ENCODE assay signal across 21 cellular contexts in the genomic region with DNA sequence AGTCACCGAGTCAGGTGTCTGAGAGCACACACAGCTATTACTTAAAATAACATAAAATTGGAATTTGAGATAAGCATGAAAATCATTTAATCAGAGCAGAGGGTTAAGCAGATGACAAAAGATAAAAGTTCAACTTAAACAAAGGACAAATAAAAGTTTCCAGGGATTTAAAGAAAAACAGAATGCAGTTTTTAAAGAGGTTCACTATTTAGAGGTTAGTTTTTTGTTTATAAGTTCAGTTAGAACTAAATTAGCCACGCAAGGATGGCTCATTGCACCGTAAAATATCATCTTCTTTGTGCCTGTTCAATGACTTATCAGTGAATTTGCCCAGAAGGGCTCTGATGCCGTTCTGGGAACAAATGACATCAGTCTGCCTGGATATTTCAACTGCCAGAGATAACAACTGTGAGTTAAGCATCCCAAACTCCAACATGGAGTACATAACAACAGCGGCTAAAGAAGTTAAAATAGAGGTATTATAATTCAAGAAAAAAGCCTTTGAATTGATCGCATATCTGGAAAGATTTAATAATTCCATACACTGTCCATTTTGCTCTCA.
DNase-seq lines count a peak whose midpoint lies in the region; ATAC-seq and TF ChIP-seq lines count a peak whose summit lies in the region.
"Had no signal": no experiment of that assay in that cellular context is flagged by ENCODE, and none has a peak within 500 bp of the region (broad histone marks: within the 10 kb centered on the region; RNA-seq: fewer than 3 reads in every experiment).

No MANE protein-coding gene starts in this region.

- H3K27ac ChIP-seq in brain microvascular endothelial cell, result peak overlapping the region; percentile 74
- no peak overlapping the region for H3K27ac ChIP-seq in right cardiac atrium (ENCODE audit: low read length)
- H3K27ac ChIP-seq in smooth muscle cell (ENCODE audit: low read depth), result peak overlapping the region; percentile 91
- peak overlapping the region in 1 of 2 donors; percentile 66 for H3K27ac ChIP-seq in coronary artery
- H3K27ac ChIP-seq: 22Rv1, BLaER1, colonic mucosa had no signal

- DNase-seq in DMS53 (lab: John Stamatoyannopoulos, UW), result peak; percentile 25
- DNase-seq in DMS53 treated with DMSO at 0.1 percent for 48 hours (lab: John Stamatoyannopoulos, UW; ENCODE audit: unreplicated experiment), result no peak
- DNase-seq in brain microvascular endothelial cell, result no peak
- DNase-seq in right cardiac atrium, result no peak
- no peak for DNase-seq in smooth muscle cell (lab: John Stamatoyannopoulos, UW; ENCODE audit: unreplicated experiment)
- no peak for DNase-seq in coronary artery (ENCODE audit: low spot score)
- DNase-seq in stimulated activated CD4-positive, alpha-beta T cell treated with anti-CD3 and anti-CD28 coated beads, Interleukin-2, amount 100 ng/mL, for 24 hours, result no peak
- no peak for DNase-seq in globus pallidus (ENCODE audit: low spot score)
- DNase-seq: activated CD4-positive, alpha-beta T cell treated with anti-CD3 and anti-CD28 coated beads, Interleukin-2, amount 10 ng/mL, durations not matched to agents 7 days and 5 days; activated CD8-positive, alpha-beta memory T cell treated with anti-CD3 and anti-CD28 coated beads, Interleukin-2, amount 50 U/mL, for 4 hours; activated effector memory CD4-positive, alpha-beta T cell treated with Interleukin-2 at 50 U/mL for 16 hours; amygdala; colonic mucosa; foreskin melanocyte; NCI-H82; pancreas; stimulated activated CD4-positive, alpha-beta T cell treated with anti-CD3 and anti-CD28 coated beads, Interleukin-4, amount 100 ng/mL, for 24 hours; SW 1271 had no signal

- no peaks in the 10 kb centered on the region for H3K9me3 ChIP-seq in right cardiac atrium (ENCODE audit: control insufficient read depth, low read length)
- no peaks in the 10 kb centered on the region for H3K9me3 ChIP-seq in smooth muscle cell (replicated peaks; ENCODE audit: low read depth)
- H3K9me3 ChIP-seq: BLaER1, colonic mucosa, pancreas had no signal

- ATAC-seq in right cardiac atrium, result peak; percentile 67 to 71

- intact Hi-C loops in right cardiac atrium (cut with DNase I), result loop anchor here in 1 of 4 donors (10.0 kb wide), 1 partner anchor 143 kb away; no protein-coding TSS in a partner anchor

- H3F3A ChIP-seq in smooth muscle cell (ENCODE audit: low read depth), result peaks cover 11% of the 10 kb centered on the region

- H4K20me1 ChIP-seq in smooth muscle cell (ENCODE audit: low read depth), result no peaks in the 10 kb centered on the region
- H4K20me1 ChIP-seq: BLaER1 had no signal

- no peaks in the 10 kb centered on the region for H3K4me1 ChIP-seq in right cardiac atrium (ENCODE audit: control insufficient read depth, insufficient read depth, low read length)
- peaks cover 36% of the 10 kb centered on the region for H3K4me1 ChIP-seq in smooth muscle cell (ENCODE audit: low read depth)
- H3K4me1 ChIP-seq: BLaER1, colonic mucosa had no signal

- no peak for TF ChIP-seq CTCF in brain microvascular endothelial cell (IDR thresholded peaks at IDR 0.05; ENCODE audit: low read depth, low read length, missing control alignments)
- TF ChIP-seq CTCF in smooth muscle cell (IDR thresholded peaks at IDR 0.05; ENCODE audit: borderline replicate concordance, insufficient read depth, poor library complexity, severe bottlenecking), result no peak
- no peak for TF ChIP-seq CTCF in coronary artery (IDR thresholded peaks at IDR 0.05)

- no peaks in the 10 kb centered on the region for H3K27me3 ChIP-seq in brain microvascular endothelial cell (replicated peaks)
- no peaks in the 10 kb centered on the region for H3K27me3 ChIP-seq in right cardiac atrium (ENCODE audit: control insufficient read depth, insufficient read depth)
- H3K27me3 ChIP-seq in smooth muscle cell (ENCODE audit: low read depth), result no peaks in the 10 kb centered on the region
- H3K27me3 ChIP-seq: BLaER1, colonic mucosa, pancreas had no signal

- peak overlapping the region; percentile 72 for H3K9ac ChIP-seq in smooth muscle cell (ENCODE audit: low read depth)
- H3K9ac ChIP-seq: BLaER1 had no signal

- no peak overlapping the region for H2AFZ ChIP-seq in smooth muscle cell (ENCODE audit: low read depth)

- H3K79me2 ChIP-seq in smooth muscle cell (ENCODE audit: low read depth), result no peaks in the 10 kb centered on the region

- peak overlapping the region; percentile 48 for H3K4me2 ChIP-seq in smooth muscle cell
- H3K4me2 ChIP-seq: BLaER1 had no signal

- 53% methylated on average over 6 of the region's 6 CpGs for WGBS in right cardiac atrium
- 36% methylated on average over 6 of the region's 6 CpGs for WGBS in smooth muscle cell (ENCODE audit: low lambda C conversion rate)

- no peaks in the 10 kb centered on the region for H3K36me3 ChIP-seq in brain microvascular endothelial cell (replicated peaks)
- H3K36me3 ChIP-seq in smooth muscle cell (ENCODE audit: low read depth), result no peaks in the 10 kb centered on the region
- H3K36me3 ChIP-seq: BLaER1, colonic mucosa, pancreas had no signal

- H3K4me3 ChIP-seq in brain microvascular endothelial cell (ENCODE audit: low read depth, low read length) (no peak overlapping the region), right cardiac atrium (ENCODE audit: low read length) (no peak overlapping the region), smooth muscle cell (no peak overlapping the region), coronary artery (no peak overlapping the region)
- H3K4me3 ChIP-seq: BLaER1, colonic mucosa, pancreas, skin epidermis had no signal

- in situ Hi-C loops in brain microvascular endothelial cell (cut with HindIII; ENCODE audit: low pct_ligation_motif_present, low sequenced_read_pairs), result no loop called here
